Comparison of ENCODE assay signal across 2 cellular contexts in genomic region chr14:95849761-95850160, GRCh38.
TF ChIP-seq lines count a peak whose summit lies in the region.

No MANE protein-coding gene starts in this region.

TF ChIP-seq in GM23338, 12 proteins besides CTCF, POLR2A, EP300 and RAD21:
- TF ChIP-seq, protein P1, sequence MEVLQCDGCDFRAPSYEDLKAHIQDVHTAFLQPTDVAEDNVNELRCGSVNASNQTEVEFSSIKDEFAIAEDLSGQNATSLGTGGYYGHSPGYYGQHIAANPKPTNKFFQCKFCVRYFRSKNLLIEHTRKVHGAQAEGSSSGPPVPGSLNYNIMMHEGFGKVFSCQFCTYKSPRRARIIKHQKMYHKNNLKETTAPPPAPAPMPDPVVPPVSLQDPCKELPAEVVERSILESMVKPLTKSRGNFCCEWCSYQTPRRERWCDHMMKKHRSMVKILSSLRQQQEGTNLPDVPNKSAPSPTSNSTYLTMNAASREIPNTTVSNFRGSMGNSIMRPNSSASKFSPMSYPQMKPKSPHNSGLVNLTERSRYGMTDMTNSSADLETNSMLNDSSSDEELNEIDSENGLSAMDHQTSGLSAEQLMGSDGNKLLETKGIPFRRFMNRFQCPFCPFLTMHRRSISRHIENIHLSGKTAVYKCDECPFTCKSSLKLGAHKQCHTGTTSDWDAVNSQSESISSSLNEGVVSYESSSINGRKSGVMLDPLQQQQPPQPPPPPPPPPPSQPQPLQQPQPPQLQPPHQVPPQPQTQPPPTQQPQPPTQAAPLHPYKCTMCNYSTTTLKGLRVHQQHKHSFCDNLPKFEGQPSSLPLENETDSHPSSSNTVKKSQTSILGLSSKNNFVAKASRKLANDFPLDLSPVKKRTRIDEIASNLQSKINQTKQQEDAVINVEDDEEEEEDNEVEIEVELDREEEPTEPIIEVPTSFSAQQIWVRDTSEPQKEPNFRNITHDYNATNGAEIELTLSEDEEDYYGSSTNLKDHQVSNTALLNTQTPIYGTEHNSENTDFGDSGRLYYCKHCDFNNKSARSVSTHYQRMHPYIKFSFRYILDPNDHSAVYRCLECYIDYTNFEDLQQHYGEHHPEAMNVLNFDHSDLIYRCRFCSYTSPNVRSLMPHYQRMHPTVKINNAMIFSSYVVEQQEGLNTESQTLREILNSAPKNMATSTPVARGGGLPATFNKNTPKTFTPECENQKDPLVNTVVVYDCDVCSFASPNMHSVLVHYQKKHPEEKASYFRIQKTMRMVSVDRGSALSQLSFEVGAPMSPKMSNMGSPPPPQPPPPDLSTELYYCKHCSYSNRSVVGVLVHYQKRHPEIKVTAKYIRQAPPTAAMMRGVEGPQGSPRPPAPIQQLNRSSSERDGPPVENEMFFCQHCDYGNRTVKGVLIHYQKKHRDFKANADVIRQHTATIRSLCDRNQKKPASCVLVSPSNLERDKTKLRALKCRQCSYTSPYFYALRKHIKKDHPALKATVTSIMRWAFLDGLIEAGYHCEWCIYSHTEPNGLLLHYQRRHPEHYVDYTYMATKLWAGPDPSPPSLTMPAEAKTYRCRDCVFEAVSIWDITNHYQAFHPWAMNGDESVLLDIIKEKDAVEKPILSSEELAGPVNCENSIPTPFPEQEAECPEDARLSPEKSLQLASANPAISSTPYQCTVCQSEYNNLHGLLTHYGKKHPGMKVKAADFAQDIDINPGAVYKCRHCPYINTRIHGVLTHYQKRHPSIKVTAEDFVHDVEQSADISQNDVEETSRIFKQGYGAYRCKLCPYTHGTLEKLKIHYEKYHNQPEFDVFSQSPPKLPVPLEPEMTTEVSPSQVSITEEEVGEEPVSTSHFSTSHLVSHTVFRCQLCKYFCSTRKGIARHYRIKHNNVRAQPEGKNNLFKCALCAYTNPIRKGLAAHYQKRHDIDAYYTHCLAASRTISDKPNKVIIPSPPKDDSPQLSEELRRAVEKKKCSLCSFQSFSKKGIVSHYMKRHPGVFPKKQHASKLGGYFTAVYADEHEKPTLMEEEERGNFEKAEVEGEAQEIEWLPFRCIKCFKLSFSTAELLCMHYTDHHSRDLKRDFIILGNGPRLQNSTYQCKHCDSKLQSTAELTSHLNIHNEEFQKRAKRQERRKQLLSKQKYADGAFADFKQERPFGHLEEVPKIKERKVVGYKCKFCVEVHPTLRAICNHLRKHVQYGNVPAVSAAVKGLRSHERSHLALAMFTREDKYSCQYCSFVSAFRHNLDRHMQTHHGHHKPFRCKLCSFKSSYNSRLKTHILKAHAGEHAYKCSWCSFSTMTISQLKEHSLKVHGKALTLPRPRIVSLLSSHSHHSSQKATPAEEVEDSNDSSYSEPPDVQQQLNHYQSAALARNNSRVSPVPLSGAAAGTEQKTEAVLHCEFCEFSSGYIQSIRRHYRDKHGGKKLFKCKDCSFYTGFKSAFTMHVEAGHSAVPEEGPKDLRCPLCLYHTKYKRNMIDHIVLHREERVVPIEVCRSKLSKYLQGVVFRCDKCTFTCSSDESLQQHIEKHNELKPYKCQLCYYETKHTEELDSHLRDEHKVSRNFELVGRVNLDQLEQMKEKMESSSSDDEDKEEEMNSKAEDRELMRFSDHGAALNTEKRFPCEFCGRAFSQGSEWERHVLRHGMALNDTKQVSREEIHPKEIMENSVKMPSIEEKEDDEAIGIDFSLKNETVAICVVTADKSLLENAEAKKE (CRISPR knock-in tag; IDR thresholded peaks at IDR 0.05): no peak
- TF ChIP-seq, protein P2, sequence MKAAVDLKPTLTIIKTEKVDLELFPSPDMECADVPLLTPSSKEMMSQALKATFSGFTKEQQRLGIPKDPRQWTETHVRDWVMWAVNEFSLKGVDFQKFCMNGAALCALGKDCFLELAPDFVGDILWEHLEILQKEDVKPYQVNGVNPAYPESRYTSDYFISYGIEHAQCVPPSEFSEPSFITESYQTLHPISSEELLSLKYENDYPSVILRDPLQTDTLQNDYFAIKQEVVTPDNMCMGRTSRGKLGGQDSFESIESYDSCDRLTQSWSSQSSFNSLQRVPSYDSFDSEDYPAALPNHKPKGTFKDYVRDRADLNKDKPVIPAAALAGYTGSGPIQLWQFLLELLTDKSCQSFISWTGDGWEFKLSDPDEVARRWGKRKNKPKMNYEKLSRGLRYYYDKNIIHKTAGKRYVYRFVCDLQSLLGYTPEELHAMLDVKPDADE (IDR thresholded peaks at IDR 0.05): no peak
- TF ChIP-seq JUNB (IDR thresholded peaks at IDR 0.05; ENCODE audit: unreplicated experiment) (no peak), EZH2phosphoT487 (IDR thresholded peaks at IDR 0.05; ENCODE audit: unreplicated experiment) (no peak), ZNF114 (CRISPR knock-in tag; IDR thresholded peaks at IDR 0.05) (no peak), STAT1 (IDR thresholded peaks at IDR 0.05; ENCODE audit: unreplicated experiment) (no peak), CREB1 (CRISPR knock-in tag; IDR thresholded peaks at IDR 0.05; ENCODE audit: low read depth) (no peak), EZH2 (IDR thresholded peaks at IDR 0.05; ENCODE audit: low read depth, unreplicated experiment) (no peak), POLR2AphosphoS5 (IDR thresholded peaks at IDR 0.05; ENCODE audit: low read depth) (no peak), NANOG (IDR thresholded peaks at IDR 0.05; ENCODE audit: borderline replicate concordance) (no peak), ZNF331 (CRISPR knock-in tag; IDR thresholded peaks at IDR 0.05; ENCODE audit: low read depth) (no peak)
- TF ChIP-seq, protein P3, sequence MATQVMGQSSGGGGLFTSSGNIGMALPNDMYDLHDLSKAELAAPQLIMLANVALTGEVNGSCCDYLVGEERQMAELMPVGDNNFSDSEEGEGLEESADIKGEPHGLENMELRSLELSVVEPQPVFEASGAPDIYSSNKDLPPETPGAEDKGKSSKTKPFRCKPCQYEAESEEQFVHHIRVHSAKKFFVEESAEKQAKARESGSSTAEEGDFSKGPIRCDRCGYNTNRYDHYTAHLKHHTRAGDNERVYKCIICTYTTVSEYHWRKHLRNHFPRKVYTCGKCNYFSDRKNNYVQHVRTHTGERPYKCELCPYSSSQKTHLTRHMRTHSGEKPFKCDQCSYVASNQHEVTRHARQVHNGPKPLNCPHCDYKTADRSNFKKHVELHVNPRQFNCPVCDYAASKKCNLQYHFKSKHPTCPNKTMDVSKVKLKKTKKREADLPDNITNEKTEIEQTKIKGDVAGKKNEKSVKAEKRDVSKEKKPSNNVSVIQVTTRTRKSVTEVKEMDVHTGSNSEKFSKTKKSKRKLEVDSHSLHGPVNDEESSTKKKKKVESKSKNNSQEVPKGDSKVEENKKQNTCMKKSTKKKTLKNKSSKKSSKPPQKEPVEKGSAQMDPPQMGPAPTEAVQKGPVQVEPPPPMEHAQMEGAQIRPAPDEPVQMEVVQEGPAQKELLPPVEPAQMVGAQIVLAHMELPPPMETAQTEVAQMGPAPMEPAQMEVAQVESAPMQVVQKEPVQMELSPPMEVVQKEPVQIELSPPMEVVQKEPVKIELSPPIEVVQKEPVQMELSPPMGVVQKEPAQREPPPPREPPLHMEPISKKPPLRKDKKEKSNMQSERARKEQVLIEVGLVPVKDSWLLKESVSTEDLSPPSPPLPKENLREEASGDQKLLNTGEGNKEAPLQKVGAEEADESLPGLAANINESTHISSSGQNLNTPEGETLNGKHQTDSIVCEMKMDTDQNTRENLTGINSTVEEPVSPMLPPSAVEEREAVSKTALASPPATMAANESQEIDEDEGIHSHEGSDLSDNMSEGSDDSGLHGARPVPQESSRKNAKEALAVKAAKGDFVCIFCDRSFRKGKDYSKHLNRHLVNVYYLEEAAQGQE (IDR thresholded peaks at IDR 0.05; ENCODE audit: unreplicated experiment): no peak

TF ChIP-seq in H1, 55 proteins besides CTCF, POLR2A, EP300 and RAD21:
- TF ChIP-seq TCF12 (IDR thresholded peaks at IDR 0.05; ENCODE audit: low read depth, low read length): no peak
- TF ChIP-seq SIX5 (IDR thresholded peaks at IDR 0.05; ENCODE audit: low read depth, low read length): no peak
- no peak for TF ChIP-seq CTBP2 (IDR thresholded peaks at IDR 0.05; ENCODE audit: borderline replicate concordance, insufficient read depth, insufficient read length, low read length)
- no peak for TF ChIP-seq E2F6 (IDR thresholded peaks at IDR 0.05)
- no peak for TF ChIP-seq HDAC6 (IDR thresholded peaks at IDR 0.05; ENCODE audit: low read depth, low read length)
- no peak for TF ChIP-seq NANOG (IDR thresholded peaks at IDR 0.05; ENCODE audit: insufficient read depth, low read depth, low read length, poor library complexity, severe bottlenecking)
- no peak for TF ChIP-seq JUN (IDR thresholded peaks at IDR 0.05; ENCODE audit: low read depth, low read length)
- no peak for TF ChIP-seq MAFK (IDR thresholded peaks at IDR 0.05; ENCODE audit: low read depth, low read length)
- no peak for TF ChIP-seq ZNF274 (IDR thresholded peaks at IDR 0.05; ENCODE audit: borderline replicate concordance, extremely low read depth, low read length)
- TF ChIP-seq PHF8 (conservative IDR thresholded peaks at IDR 0.05; ENCODE audit: low read depth, low read length): no peak
- TF ChIP-seq SP1 (IDR thresholded peaks at IDR 0.05; ENCODE audit: low read depth, low read length): no peak
- no peak for TF ChIP-seq MAX (IDR thresholded peaks at IDR 0.05)
- TF ChIP-seq CEBPB (IDR thresholded peaks at IDR 0.05; ENCODE audit: low read depth, low read length): no peak
- TF ChIP-seq HDAC2 (IDR thresholded peaks at IDR 0.05; ENCODE audit: borderline replicate concordance in 1 of 2, low read depth in 2 of 2, low read length in 2 of 2): no peak
- TF ChIP-seq ATF2 (IDR thresholded peaks at IDR 0.05; ENCODE audit: low read length): no peak
